In the genomic region with DNA sequence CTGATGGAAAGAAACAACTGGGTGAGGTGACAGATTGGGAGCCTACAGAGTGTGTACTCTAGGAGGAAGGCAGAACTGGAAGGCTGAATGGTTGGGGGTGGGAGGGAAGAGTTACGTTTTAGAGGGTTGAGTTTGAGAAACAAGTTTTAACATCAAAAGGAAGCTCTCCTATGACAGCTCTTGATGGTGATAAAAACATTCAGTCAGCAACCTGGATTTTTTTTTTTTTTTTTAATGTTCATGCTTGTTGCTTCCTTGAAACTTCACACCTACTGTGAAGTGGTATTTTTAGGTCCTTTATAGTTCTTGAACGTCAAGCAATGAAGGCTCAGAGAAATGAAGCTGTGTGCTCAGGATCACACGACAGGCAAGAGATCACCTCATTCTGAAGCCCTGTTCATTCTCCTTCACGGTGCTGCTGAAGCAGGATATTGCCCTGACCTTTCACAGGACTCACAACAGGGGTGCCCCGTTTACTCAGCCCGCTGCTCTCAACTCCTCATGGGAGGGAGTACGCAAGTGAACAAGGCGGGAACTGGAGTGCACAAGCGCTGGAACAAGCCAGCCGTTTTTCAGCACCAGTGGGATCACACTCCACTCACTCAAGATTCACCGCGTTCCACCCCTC, we compare ENCODE assay signal across 12 cellular contexts. TPM values are rescaled to one million over a fixed set of nuclear protein-coding genes. Genes with fewer than 3 reads are reported as not detected.
DNase-seq lines count a peak whose midpoint lies in the region; ATAC-seq and TF ChIP-seq lines count a peak whose summit lies in the region.
"Had no signal": no experiment of that assay in that cellular context is flagged by ENCODE, and none has a peak within 500 bp of the region (broad histone marks: within the 10 kb centered on the region; RNA-seq: fewer than 3 reads in every experiment).

No MANE protein-coding gene starts in this region.

- H3K4me1 ChIP-seq in endodermal cell (ENCODE audit: control insufficient read depth, insufficient read depth, low read length) (peaks cover 12% of the 10 kb centered on the region), stomach (peaks cover 28 to 47% (median 42%) of the 10 kb centered on the region in 4 donors)

- H3K4me3 ChIP-seq in endodermal cell (ENCODE audit: low read length) (no peak overlapping the region), stomach (no peak overlapping the region)
- H3K4me3 ChIP-seq: SJSA1 had no signal

- H3K27ac ChIP-seq in endodermal cell (ENCODE audit: low read depth, low read length) = peak overlapping the region; percentile 55
- H3K27ac ChIP-seq in stomach = peak overlapping the region in 3 of 5 donors; percentile 91 to 98 (median 97)
- H3K27ac ChIP-seq: neutrophil, SJSA1 had no signal

- TF ChIP-seq EP300 in stomach (IDR thresholded peaks at IDR 0.05) = no peak

- H3K9me3 Mint-ChIP-seq in activated naive CD4-positive, alpha-beta T cell treated with anti-CD3 and anti-CD28 coated beads, Interleukin-2, amount 10 ng/mL, durations not matched to agents 7 days and 5 days = no peaks in the 10 kb centered on the region
- H3K9me3 Mint-ChIP-seq in activated CD4-positive, alpha-beta memory T cell treated with anti-CD3 and anti-CD28 coated beads for 36 hours = no peaks in the 10 kb centered on the region
- no peaks in the 10 kb centered on the region for H3K9me3 Mint-ChIP-seq in endodermal cell

- TF ChIP-seq CTCF in endodermal cell (conservative IDR thresholded peaks at IDR 0.05) = no peak
- TF ChIP-seq CTCF in stomach (IDR thresholded peaks at IDR 0.05) = no peak

- CTCF ChIA-PET in activated naive CD4-positive, alpha-beta T cell treated with anti-CD3 and anti-CD28 coated beads, Interleukin-2, amount 10 ng/mL, durations not matched to agents 7 days and 5 days (lab: Charles Lee) = interaction anchor here (1.2 to 5.5 kb wide), 3 partner anchors 9 to 80 kb away, joined by 3 to 57 read pairs (median 4); a partner anchor contains a TSS
- CTCF ChIA-PET in activated CD4-positive, alpha-beta memory T cell treated with anti-CD3 and anti-CD28 coated beads for 36 hours (lab: Charles Lee) = interaction anchor here (0.6 to 7.4 kb wide), 4 partner anchors 10 to 710 kb away, joined by 3 to 86 read pairs (median 3); a partner anchor contains a TSS

- H3K4me1 Mint-ChIP-seq in activated naive CD4-positive, alpha-beta T cell treated with anti-CD3 and anti-CD28 coated beads, Interleukin-2, amount 10 ng/mL, durations not matched to agents 7 days and 5 days = peaks cover 57% of the 10 kb centered on the region
- H3K4me1 Mint-ChIP-seq in activated CD4-positive, alpha-beta memory T cell treated with anti-CD3 and anti-CD28 coated beads for 36 hours (ENCODE audit: low read depth) = peaks cover 43% of the 10 kb centered on the region
- peaks cover 29% of the 10 kb centered on the region for H3K4me1 Mint-ChIP-seq in endodermal cell

- no peak overlapping the region for H3K9ac ChIP-seq in endodermal cell (ENCODE audit: extremely low read depth, low read length, poor library complexity, severe bottlenecking)

- no peak overlapping the region for H3K4me3 Mint-ChIP-seq in activated naive CD4-positive, alpha-beta T cell treated with anti-CD3 and anti-CD28 coated beads, Interleukin-2, amount 10 ng/mL, durations not matched to agents 7 days and 5 days
- peak overlapping the region; percentile 3 for H3K4me3 Mint-ChIP-seq in activated CD4-positive, alpha-beta memory T cell treated with anti-CD3 and anti-CD28 coated beads for 36 hours
- no peak overlapping the region for H3K4me3 Mint-ChIP-seq in endodermal cell

- peaks cover 22% of the 10 kb centered on the region for H3K27me3 Mint-ChIP-seq in activated naive CD4-positive, alpha-beta T cell treated with anti-CD3 and anti-CD28 coated beads, Interleukin-2, amount 10 ng/mL, durations not matched to agents 7 days and 5 days
- H3K27me3 Mint-ChIP-seq in activated CD4-positive, alpha-beta memory T cell treated with anti-CD3 and anti-CD28 coated beads for 36 hours = no peaks in the 10 kb centered on the region
- peaks cover 48% of the 10 kb centered on the region for H3K27me3 Mint-ChIP-seq in endodermal cell (ENCODE audit: insufficient read depth)

- no peak for ATAC-seq in HG02884 (IDR thresholded peaks at IDR 0.05; ENCODE audit: unreplicated experiment)
- no peak for ATAC-seq in HG02981 (IDR thresholded peaks at IDR 0.05; ENCODE audit: unreplicated experiment)

- peaks cover 4% of the 10 kb centered on the region for H3K36me3 Mint-ChIP-seq in activated naive CD4-positive, alpha-beta T cell treated with anti-CD3 and anti-CD28 coated beads, Interleukin-2, amount 10 ng/mL, durations not matched to agents 7 days and 5 days
- peaks cover 13% of the 10 kb centered on the region for H3K36me3 Mint-ChIP-seq in activated CD4-positive, alpha-beta memory T cell treated with anti-CD3 and anti-CD28 coated beads for 36 hours
- no peaks in the 10 kb centered on the region for H3K36me3 Mint-ChIP-seq in endodermal cell (ENCODE audit: low read depth)

- H3K9me3 ChIP-seq in endodermal cell (ENCODE audit: control insufficient read depth, low read length) = no peaks in the 10 kb centered on the region
- no peaks in the 10 kb centered on the region for H3K9me3 ChIP-seq in stomach
- H3K9me3 ChIP-seq: neutrophil, SJSA1 had no signal

- no peak for TF ChIP-seq POLR2A in stomach (IDR thresholded peaks at IDR 0.05)

- H3K27ac Mint-ChIP-seq in activated naive CD4-positive, alpha-beta T cell treated with anti-CD3 and anti-CD28 coated beads, Interleukin-2, amount 10 ng/mL, durations not matched to agents 7 days and 5 days = peak overlapping the region; percentile 77
- H3K27ac Mint-ChIP-seq in activated CD4-positive, alpha-beta memory T cell treated with anti-CD3 and anti-CD28 coated beads for 36 hours = peak overlapping the region; percentile 59
- no peak overlapping the region for H3K27ac Mint-ChIP-seq in endodermal cell

- POLR2A ChIA-PET in activated CD4-positive, alpha-beta memory T cell treated with anti-CD3 and anti-CD28 coated beads for 36 hours (lab: Charles Lee) = interaction anchor here (0.6 kb wide), 1 partner anchor 73 kb away, joined by 3 read pairs; no protein-coding TSS in a partner anchor

- no peak for DNase-seq in activated naive CD4-positive, alpha-beta T cell treated with anti-CD3 and anti-CD28 coated beads, Interleukin-2, amount 10 ng/mL, durations not matched to agents 7 days and 5 days
- no peak for DNase-seq in activated naive CD4-positive, alpha-beta T cell treated with Interleukin-2 at 50 U/mL for 16 hours
- peak; percentile 32 for DNase-seq in activated CD4-positive, alpha-beta memory T cell treated with anti-CD3 and anti-CD28 coated beads for 36 hours
- DNase-seq in endodermal cell (no peak), stomach (no peak), islet precursor cell (no peak)
- DNase-seq: AML-193; stimulated activated CD4-positive, alpha-beta T cell treated with anti-CD3 and anti-CD28 coated beads, Interleukin-4, amount 100 ng/mL, for 4 hours had no signal

- H3K36me3 ChIP-seq in endodermal cell (ENCODE audit: control insufficient read depth, insufficient read depth, low read length) (no peaks in the 10 kb centered on the region), stomach (no peaks in the 10 kb centered on the region)
- H3K36me3 ChIP-seq: neutrophil had no signal

- H3K27me3 ChIP-seq in endodermal cell (ENCODE audit: control insufficient read depth, insufficient read depth, low read length, poor library complexity, severe bottlenecking) (peaks cover 24% of the 10 kb centered on the region), stomach (no peaks in the 10 kb centered on the region)
- H3K27me3 ChIP-seq: SJSA1 had no signal

- WGBS in endodermal cell (ENCODE audit: insufficient coverage in 1 of 2, insufficient read length in 1 of 2), 2 experiments = 76 to 84% methylated on average over 11 to 12 of the region's 12 CpGs
- 69 to 77% (median 72%) methylated on average over 12 of the region's 12 CpGs for WGBS in stomach, 5 donors

- intact Hi-C loops in activated CD4-positive, alpha-beta memory T cell treated with anti-CD3 and anti-CD28 coated beads for 36 hours (cut with micrococcal nuclease) = loop anchor here (10.0 kb wide), 1 partner anchor 422 kb away; a partner anchor contains a TSS
- intact Hi-C loops in stomach (cut with DNase I; ENCODE audit: low total_unique reads) = no loop called here

RNA-seq across cellular contexts. Expression of a gene that starts 1.6 kb away (rescaled TPM):
- total RNA-seq in activated CD4-positive, alpha-beta memory T cell treated with anti-CD3 and anti-CD28 coated beads for 36 hours = 100 to 1,000 TPM; 101 to 106 TPM
- total RNA-seq in endodermal cell = 10 to 100 TPM; 41.4 to 56.8 TPM
- polyA plus RNA-seq in endodermal cell (2013, experiment 1 of 2) = 57.8 TPM
- 55.8 TPM for polyA plus RNA-seq in endodermal cell (2013, experiment 2 of 2)
- 10 to 100 TPM; 27.4 to 97.0 (median 80.8) TPM for total RNA-seq in stomach
- polyA plus RNA-seq in stomach = 100 to 1,000 TPM in 1 of 3 donors, 10 to 100 TPM in 2; 31.2 to 122 (median 50.1) TPM

RNA-seq across cellular contexts. Expression of a gene that starts 6.0 kb away (rescaled TPM):
- 100 to 1,000 TPM; 127 to 139 TPM for total RNA-seq in activated CD4-positive, alpha-beta memory T cell treated with anti-CD3 and anti-CD28 coated beads for 36 hours
- total RNA-seq in endodermal cell (100 to 1,000 TPM; 106 to 109 TPM), stomach (10 to 100 TPM in 4 of 5 donors, 1 to 10 TPM in 1; 3.5 to 71.9 (median 41.9) TPM)
- polyA plus RNA-seq in endodermal cell (2013, experiment 1 of 2) = 106 TPM
- polyA plus RNA-seq in endodermal cell (2013, experiment 2 of 2) = 102 TPM
- polyA plus RNA-seq in stomach = 10 to 100 TPM; 54.7 to 86.1 (median 67.2) TPM

RNA-seq across cellular contexts. Expression of a gene that starts 11.9 kb away (rescaled TPM):
- 1 to 10 TPM; 3.3 to 5.7 TPM for total RNA-seq in activated CD4-positive, alpha-beta memory T cell treated with anti-CD3 and anti-CD28 coated beads for 36 hours
- total RNA-seq in endodermal cell (100 to 1,000 TPM; 135 to 140 TPM), stomach (100 to 1,000 TPM in 1 of 5 donors, 10 to 100 TPM in 3, 1 to 10 TPM in 1; 8.4 to 142 (median 29.2) TPM)
- polyA plus RNA-seq in endodermal cell (2013, experiment 1 of 2) = 230 TPM
- polyA plus RNA-seq in endodermal cell (2013, experiment 2 of 2) = 208 TPM
- 10 to 100 TPM in 2 of 3 donors, 1 to 10 TPM in 1; 8.4 to 62.9 (median 25.2) TPM for polyA plus RNA-seq in stomach

RNA-seq across cellular contexts. Expression of a gene that starts 39.6 kb away (rescaled TPM):
- 1 to 10 TPM; 1.3 to 1.8 TPM for total RNA-seq in activated CD4-positive, alpha-beta memory T cell treated with anti-CD3 and anti-CD28 coated beads for 36 hours
- total RNA-seq in endodermal cell = 1 to 10 TPM; 1.4 to 1.6 TPM
- polyA plus RNA-seq in endodermal cell (2013, experiment 1 of 2) = 10.8 TPM
- polyA plus RNA-seq in endodermal cell (2013, experiment 2 of 2) = 8.9 TPM
- total RNA-seq in stomach = 10 to 100 TPM in 3 of 5 donors, 1 to 10 TPM in 2; 7.9 to 29.5 (median 13.4) TPM
- polyA plus RNA-seq in stomach = 10 to 100 TPM; 25.8 to 33.6 (median 32.2) TPM

RNA-seq across cellular contexts. Expression of a gene that starts 45.0 kb away (rescaled TPM):
- total RNA-seq in activated CD4-positive, alpha-beta memory T cell treated with anti-CD3 and anti-CD28 coated beads for 36 hours = not detected
- not detected for total RNA-seq in endodermal cell
- not detected for polyA plus RNA-seq in endodermal cell (2013, experiment 1 of 2)
- polyA plus RNA-seq in endodermal cell (2013, experiment 2 of 2) = not detected
- under 1 TPM in 1 of 5 donors, not detected in 4; 0.72 TPM for total RNA-seq in stomach
- 1 to 10 TPM in 2 of 3 donors, under 1 TPM in 1; 0.43 to 8.6 (median 4.1) TPM for polyA plus RNA-seq in stomach
- total RNA-seq: SJSA1 had no signal
